11 cellular contexts compared by ENCODE assay signal in the genomic region with DNA sequence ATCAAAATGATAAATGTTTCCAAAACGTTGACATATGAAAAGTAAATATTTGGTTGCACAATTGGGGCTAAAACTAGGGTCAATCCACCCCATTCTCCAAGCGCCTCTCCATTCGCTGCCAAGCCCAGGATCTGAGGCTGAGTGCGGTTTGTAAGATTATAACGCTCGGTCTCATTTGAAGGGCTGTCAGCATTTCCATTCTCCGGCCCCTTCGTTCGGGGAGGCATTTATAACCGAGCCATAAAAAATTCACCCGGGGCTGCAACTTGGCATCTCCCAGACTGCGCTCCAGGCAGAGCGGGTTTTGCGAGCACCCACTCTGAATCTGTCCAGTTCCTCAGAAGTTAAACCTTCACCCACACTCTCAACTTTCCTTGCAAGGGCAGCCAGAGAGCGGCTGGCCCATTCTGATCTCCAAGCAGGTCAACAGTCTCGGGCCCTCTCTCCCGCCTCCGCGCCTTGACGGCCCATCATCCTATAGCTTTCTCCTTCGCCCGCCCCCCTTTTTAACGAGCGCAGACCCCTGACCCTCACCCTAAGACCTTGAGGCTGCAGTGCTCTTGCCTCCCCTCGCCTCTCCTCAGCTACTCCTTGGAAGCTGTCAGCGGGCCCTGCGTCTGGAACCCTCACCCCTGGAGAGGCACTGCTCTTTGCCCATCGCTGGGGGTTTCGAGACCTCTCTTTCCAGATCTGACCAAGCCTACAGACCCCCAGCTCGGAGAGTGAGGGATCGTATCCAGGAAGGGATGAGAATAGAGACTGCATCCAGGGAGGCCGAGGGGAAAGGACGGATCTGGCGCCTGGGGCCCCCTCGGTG. TPM values are rescaled to one million over a fixed set of nuclear protein-coding genes. Genes with fewer than 3 reads are reported as not detected.
DNase-seq lines count a peak whose midpoint lies in the region; ATAC-seq, FAIRE-seq and TF ChIP-seq lines count a peak whose summit lies in the region.
"Had no signal": no experiment of that assay in that cellular context is flagged by ENCODE, and none has a peak within 500 bp of the region (broad histone marks: within the 10 kb centered on the region; RNA-seq: fewer than 3 reads in every experiment).

No MANE protein-coding gene starts in this region.

- ATAC-seq in GM23338 (peak; percentile 20), right lobe of liver (no peak)

- H4K20me1 ChIP-seq in GM23338 (replicated peaks; ENCODE audit: insufficient read depth) (no peaks in the 10 kb centered on the region), keratinocyte (ENCODE audit: control insufficient read depth, extremely low read depth, insufficient read depth, low read length) (no peaks in the 10 kb centered on the region), smooth muscle cell (ENCODE audit: low read depth) (peaks cover 25% of the 10 kb centered on the region)

- H3F3A ChIP-seq in GM23338 (replicated peaks; ENCODE audit: low read depth) (no peaks in the 10 kb centered on the region), smooth muscle cell (ENCODE audit: low read depth) (peaks cover 14% of the 10 kb centered on the region)

- TF ChIP-seq CTCF in GM23338 (conservative IDR thresholded peaks at IDR 0.05; ENCODE audit: low read depth in 2 of 2) (no peak), keratinocyte (optimal IDR thresholded peaks at IDR 0.05 in 1 of 3, IDR thresholded peaks at IDR 0.05 in 1 of 3, conservative IDR thresholded peaks at IDR 0.05 in 1 of 3; ENCODE audit: extremely low read depth in 1 of 3, insufficient read depth in 2 of 3, low read length in 3 of 3) (no peak), smooth muscle cell (IDR thresholded peaks at IDR 0.05; ENCODE audit: borderline replicate concordance, insufficient read depth, poor library complexity, severe bottlenecking) (no peak), right lobe of liver (IDR thresholded peaks at IDR 0.05) (no peak), Calu3 (IDR thresholded peaks at IDR 0.05; ENCODE audit: unreplicated experiment) (no peak)

- WGBS in smooth muscle cell (ENCODE audit: low lambda C conversion rate), result 27% methylated on average over 30 of the region's 35 CpGs
- WGBS in right lobe of liver (ENCODE audit: insufficient coverage, low coverage, low lambda C conversion rate, missing lambda C conversion rate), result 12% methylated on average over 27 of the region's 35 CpGs

- H3K4me1 Mint-ChIP-seq in GM23338 (peaks cover 22% of the 10 kb centered on the region), Calu3 (ENCODE audit: low read depth, unreplicated experiment) (no peaks in the 10 kb centered on the region)

- H3K27me3 ChIP-seq in GM23338 (ENCODE audit: insufficient read depth) (peaks cover 45% of the 10 kb centered on the region), keratinocyte (ENCODE audit: control insufficient read depth, extremely low read depth, insufficient read depth, low read length) (peaks cover 7% of the 10 kb centered on the region), smooth muscle cell (ENCODE audit: low read depth) (peaks cover 4% of the 10 kb centered on the region), right lobe of liver (peaks cover 0 to 10% of the 10 kb centered on the region in 2 donors)

- H3K4me2 ChIP-seq in GM23338 (peak overlapping the region; percentile 89), keratinocyte (ENCODE audit: control insufficient read depth, extremely low read depth, insufficient read depth, low read depth, low read length) (peak overlapping the region; percentile 79), smooth muscle cell (peak overlapping the region; percentile 95)

- no peaks in the 10 kb centered on the region for H3K36me3 Mint-ChIP-seq in GM23338 (ENCODE audit: low read depth)
- no peaks in the 10 kb centered on the region for H3K36me3 Mint-ChIP-seq in Calu3 (ENCODE audit: insufficient read depth, unreplicated experiment)

- TF ChIP-seq POLR2A in right lobe of liver (IDR thresholded peaks at IDR 0.05), result no peak

- H3K79me2 ChIP-seq in GM23338 (replicated peaks; ENCODE audit: insufficient read depth) (no peaks in the 10 kb centered on the region), keratinocyte (ENCODE audit: control insufficient read depth, insufficient read depth, low read length) (no peaks in the 10 kb centered on the region), smooth muscle cell (ENCODE audit: low read depth) (peaks cover 6% of the 10 kb centered on the region)

- no peak overlapping the region for H3K27ac ChIP-seq in GM23338 (ENCODE audit: low read depth)
- H3K27ac ChIP-seq in keratinocyte (ENCODE audit: control insufficient read depth, insufficient read depth, low read length), result no peak overlapping the region
- H3K27ac ChIP-seq in smooth muscle cell (ENCODE audit: low read depth), result no peak overlapping the region
- no peak overlapping the region for H3K27ac ChIP-seq in right lobe of liver

- H3K4me1 ChIP-seq in GM23338 (ENCODE audit: insufficient read depth) (peaks cover 11% of the 10 kb centered on the region), keratinocyte (ENCODE audit: control insufficient read depth, extremely low read depth, insufficient read depth, low read length) (peaks cover 21% of the 10 kb centered on the region), smooth muscle cell (ENCODE audit: low read depth) (peaks cover 12% of the 10 kb centered on the region), right lobe of liver (no peaks in the 10 kb centered on the region)

- FAIRE-seq in keratinocyte (lab: Jason Lieb, UNC), result no peak
- FAIRE-seq: islet of Langerhans had no signal

- no peaks in the 10 kb centered on the region for H3K9me2 ChIP-seq in GM23338 (ENCODE audit: insufficient read depth)

- CTCF ChIA-PET in Calu3 (lab: Charles Lee), result no interaction called here

- no peaks in the 10 kb centered on the region for H3K9me3 ChIP-seq in keratinocyte (ENCODE audit: control insufficient read depth, low read depth, low read length)
- H3K9me3 ChIP-seq in smooth muscle cell (replicated peaks; ENCODE audit: low read depth), result no peaks in the 10 kb centered on the region
- no peaks in the 10 kb centered on the region for H3K9me3 ChIP-seq in right lobe of liver

- H3K27ac Mint-ChIP-seq in GM23338, result no peak overlapping the region
- H3K27ac Mint-ChIP-seq in Calu3 (ENCODE audit: unreplicated experiment), result no peak overlapping the region

- peak overlapping the region; percentile 69 for H3K4me3 Mint-ChIP-seq in GM23338
- H3K4me3 Mint-ChIP-seq in Calu3 (ENCODE audit: low read depth, unreplicated experiment), result no peak overlapping the region

- dilution Hi-C loops in keratinocyte (cut with MboI; ENCODE audit: extremely low pct_ligation_motif_present, low sequenced_read_pairs), result no loop called here

- peak overlapping the region; percentile 69 for H3K4me3 ChIP-seq in GM23338
- peak overlapping the region; percentile 46 to 71 (median 58) for H3K4me3 ChIP-seq in keratinocyte (ENCODE audit: control insufficient read depth in 2 of 3, extremely low read depth in 1 of 3, insufficient read depth in 2 of 3, low read depth in 1 of 3, low read length in 3 of 3)
- H3K4me3 ChIP-seq in smooth muscle cell, result peak overlapping the region; percentile 69
- no peak overlapping the region for H3K4me3 ChIP-seq in right lobe of liver

- intact Hi-C loops in right lobe of liver (cut with DNase I), result loop anchor here (5.0 to 10.0 kb wide), 3 partner anchors 305 to 625 kb away; no protein-coding TSS in a partner anchor
- intact Hi-C loops in Calu3 (cut with micrococcal nuclease; ENCODE audit: unreplicated experiment), result loop anchor here (5.0 kb wide), 2 partner anchors 183 to 808 kb away; no protein-coding TSS in a partner anchor

- H3K9ac ChIP-seq in keratinocyte (ENCODE audit: control insufficient read depth, extremely low read depth, insufficient read depth, low read length) (peak overlapping the region; percentile 60), smooth muscle cell (ENCODE audit: low read depth) (no peak overlapping the region)

- peaks cover 2% of the 10 kb centered on the region for H3K9me1 ChIP-seq in keratinocyte (ENCODE audit: control insufficient read depth, extremely low read depth, insufficient read depth, low read length)

- H2AFZ ChIP-seq in GM23338, result peak overlapping the region; percentile 86; the same call in 1 of the 2 replicates
- peak overlapping the region; percentile 58 for H2AFZ ChIP-seq in keratinocyte (ENCODE audit: control insufficient read depth, low read length)
- H2AFZ ChIP-seq in smooth muscle cell (ENCODE audit: low read depth), result peak overlapping the region; percentile 86

- peaks cover 39% of the 10 kb centered on the region for H3K27me3 Mint-ChIP-seq in GM23338 (ENCODE audit: insufficient read depth, low read depth, poor library complexity)
- H3K27me3 Mint-ChIP-seq in Calu3 (ENCODE audit: unreplicated experiment), result peaks cover 41% of the 10 kb centered on the region

- no TSS peak for BruUV-seq in Calu3 (replicated peaks; lab: Mats Ljungman, UMichigan)

- H3K9me3 Mint-ChIP-seq in GM23338, result no peaks in the 10 kb centered on the region; the same call in 2 of the 3 replicates
- peaks cover 2% of the 10 kb centered on the region for H3K9me3 Mint-ChIP-seq in Calu3 (ENCODE audit: low read depth, unreplicated experiment)

- DNase-seq in GM23338 (ENCODE audit: low spot score), result peak; percentile 50
- peak; percentile 39 for DNase-seq in cerebellum (ENCODE audit: low spot score)
- DNase-seq in keratinocyte (ENCODE audit: low read depth, low spot score), result no peak
- DNase-seq in smooth muscle cell (lab: John Stamatoyannopoulos, UW; ENCODE audit: unreplicated experiment), result no peak
- DNase-seq in NCI-H526 (lab: John Stamatoyannopoulos, UW), result no peak
- DNase-seq in NCI-H69 (lab: John Stamatoyannopoulos, UW), result no peak
- DNase-seq in right lobe of liver, result no peak
- no peak for DNase-seq in Calu3
- DNase-seq: NCI-H1417 treated with DMSO at 0.1 percent for 48 hours, T-helper 2 cell had no signal

- H3K36me3 ChIP-seq in GM23338 (ENCODE audit: insufficient read depth), result no peaks in the 10 kb centered on the region
- H3K36me3 ChIP-seq in keratinocyte (ENCODE audit: control insufficient read depth in 2 of 2, extremely low read depth in 1 of 2, insufficient read depth in 2 of 2, low read length in 2 of 2), result no peaks in the 10 kb centered on the region
- H3K36me3 ChIP-seq in smooth muscle cell (ENCODE audit: low read depth), result no peaks in the 10 kb centered on the region
- no peaks in the 10 kb centered on the region for H3K36me3 ChIP-seq in right lobe of liver

RNA-seq across cellular contexts. Expression of a gene that starts 1.1 kb away (rescaled TPM):
- total RNA-seq in GM23338 (2014; rRNA removed; shearing (Covaris generic)), result 0.59 and 4.3 TPM in 2 replicates
- polyA plus RNA-seq in GM23338 (2016; fragmentation: Nextera tagmentation; extraction: Ambion mirVana), result 0.71 and 0.83 TPM in 2 replicates
- 7.3 TPM for total RNA-seq in cerebellum
- polyA plus RNA-seq in keratinocyte, result 2.4 to 10.1 TPM (median 3.1 TPM) in 3 replicates
- polyA plus RNA-seq in keratinocyte (2011; ENCODE audit: low read depth), result 1.3 TPM
- polyA plus RNA-seq in keratinocyte (2011; cell fraction: cytosol; rRNA removed), result 3.6 and 6.3 TPM in 2 replicates
- polyA plus RNA-seq in keratinocyte (2011; cell fraction: nucleus; rRNA removed), result 15.8 and 21.4 TPM in 2 replicates
- polyA plus RNA-seq in keratinocyte (2012; ENCODE audit: low replicate concordance), result 1.6 and 8.5 TPM in 2 replicates
- 9.5 to 47.6 TPM (median 12.0 TPM) in 3 replicates for polyA minus RNA-seq in keratinocyte
- polyA minus RNA-seq in keratinocyte (2011; cell fraction: cytosol; rRNA and poly(A)+ RNA removed), result 10.9 TPM
- 25.7 and 34.5 TPM in 2 replicates for polyA minus RNA-seq in keratinocyte (2011; cell fraction: nucleus; rRNA and poly(A)+ RNA removed)
- total RNA-seq in smooth muscle cell, result 19.4 and 25.4 TPM in 2 replicates
- 21.4 and 29.5 TPM in 2 replicates for polyA plus RNA-seq in smooth muscle cell
- total RNA-seq in right lobe of liver, result 1 to 10 TPM in 1 of 6 experiments, under 1 TPM in 5; 0.31 to 1.2 (median 0.65) TPM
- total RNA-seq in Calu3 (2022), result not detected in 2 replicates

Comparison
In these comparisons a context has a peak if more than half of its experiments do, and no peak if none do; other contexts are left out.
1. DNase-seq: peak in GM23338 (single experiment) and cerebellum (single experiment); none in keratinocyte (single experiment), smooth muscle cell (single experiment), NCI-H526 (0 of 2), NCI-H69 (single experiment), right lobe of liver (0 of 3) and Calu3 (single experiment).
2. H3K4me3 ChIP-seq: peak in GM23338 (single experiment), keratinocyte (3 of 3) and smooth muscle cell (single experiment); none in right lobe of liver (0 of 3).
3. Peak in every context shown above with its lines, with median percentiles within 50 percentile points of each other: H2AFZ ChIP-seq and H3K4me2 ChIP-seq.